Comparison of ENCODE assay signal across 32 cellular contexts in genomic region chr7:38507379-38507778, GRCh38.
"Had no signal": no experiment of that assay in that cellular context is flagged by ENCODE, and none has a peak within 500 bp of the region (broad histone marks: within the 10 kb centered on the region; RNA-seq: fewer than 3 reads in every experiment).

No MANE protein-coding gene starts in this region.

- DNase-seq: activated CD4-positive, alpha-beta T cell treated with anti-CD3 and anti-CD28 coated beads for 48 hours; activated CD4-positive, alpha-beta T cell treated with anti-CD3 and anti-CD28 coated beads, Interleukin-2, amount 50 U/mL, for 48 hours; activated CD8-positive, alpha-beta memory T cell treated with anti-CD3 and anti-CD28 coated beads for 24 hours; activated gamma-delta T cell; activated naive CD4-positive, alpha-beta T cell treated with anti-CD3 and anti-CD28 coated beads, Interleukin-2, amount 10 ng/mL, durations not matched to agents 7 days and 5 days; activated naive CD8-positive, alpha-beta T cell treated with anti-CD3 and anti-CD28 coated beads, Interleukin-2, amount 10 ng/mL, durations not matched to agents 7 days and 5 days; activated T-cell treated with anti-CD3 and anti-CD28 coated beads, Interleukin-2, amount 50 U/mL, for 1 hour; amygdala; central memory CD4-positive, alpha-beta T cell; endodermal cell; heart left ventricle; immature natural killer cell; kidney; midbrain; naive thymus-derived CD4-positive, alpha-beta T cell; pancreas; retina; small intestine; stimulated activated CD4-positive, alpha-beta T cell treated with anti-CD3 and anti-CD28 coated beads, Interleukin-1b, Interleukin-23, amount 100 ng/mL, for 48 hours; stimulated activated CD4-positive, alpha-beta T cell treated with anti-CD3 and anti-CD28 coated beads, Interleukin-4, amount 100 ng/mL, for 4 hours; stimulated activated CD8-positive, alpha-beta memory T cell treated with anti-CD3 and anti-CD28 coated beads, Interleukin-4, amount 100 ng/mL, for 48 hours; stimulated activated naive CD8-positive, alpha-beta T cell treated with anti-CD3 and anti-CD28 coated beads, Interleukin-15, amount 100 ng/mL, for 72 hours; substantia nigra; thyroid gland; upper lobe of right lung; WERI-Rb-1 had no signal

- H3K27me3 Mint-ChIP-seq: dendritic cell treated with granulocyte-macrophage colony-stimulating factor and Interleukin-4, amounts not matched to agents 40 ng/mL and 50 ng/mL, for 4 days; stimulated activated memory B cell treated with anti-CD40 and anti-IgM and Interleukin-4, amounts not matched to agents 10 μg/mL and 1 μg/mL and 100 μg/mL, for 72 hours had no signal

- H3K4me1 Mint-ChIP-seq: activated naive CD4-positive, alpha-beta T cell treated with anti-CD3 and anti-CD28 coated beads, Interleukin-2, amount 10 ng/mL, durations not matched to agents 7 days and 5 days; activated naive CD8-positive, alpha-beta T cell treated with anti-CD3 and anti-CD28 coated beads, Interleukin-2, amount 10 ng/mL, durations not matched to agents 7 days and 5 days; endodermal cell; immature natural killer cell; naive thymus-derived CD4-positive, alpha-beta T cell; stimulated activated memory B cell treated with anti-CD40 and anti-IgM and Interleukin-4, amounts not matched to agents 10 μg/mL and 1 μg/mL and 100 μg/mL, for 72 hours; stimulated activated naive CD8-positive, alpha-beta T cell treated with anti-CD3 and anti-CD28 coated beads, Interleukin-15, amount 100 ng/mL, for 72 hours had no signal

- ATAC-seq: activated CD4-positive, CD25-positive, alpha-beta regulatory T cell treated with anti-CD3 and anti-CD28 coated beads, Interleukin-2, amount 50 U/mL, for 24 hours; esophagus mucosa; naive thymus-derived CD4-positive, alpha-beta T cell; stimulated activated memory B cell treated with anti-CD40 and anti-IgM and Interleukin-4, amounts not matched to agents 10 μg/mL and 1 μg/mL and 100 μg/mL, for 72 hours; stimulated activated naive CD8-positive, alpha-beta T cell treated with anti-CD3 and anti-CD28 coated beads, Interleukin-15, amount 100 ng/mL, for 72 hours; upper lobe of right lung had no signal

- H3K27ac Mint-ChIP-seq: activated naive CD4-positive, alpha-beta T cell treated with anti-CD3 and anti-CD28 coated beads, Interleukin-2, amount 10 ng/mL, durations not matched to agents 7 days and 5 days; activated naive CD8-positive, alpha-beta T cell treated with anti-CD3 and anti-CD28 coated beads, Interleukin-2, amount 10 ng/mL, durations not matched to agents 7 days and 5 days; dendritic cell treated with granulocyte-macrophage colony-stimulating factor and Interleukin-4, amounts not matched to agents 40 ng/mL and 50 ng/mL, for 4 days; endodermal cell; immature natural killer cell; naive thymus-derived CD4-positive, alpha-beta T cell; stimulated activated memory B cell treated with anti-CD40 and anti-IgM and Interleukin-4, amounts not matched to agents 10 μg/mL and 1 μg/mL and 100 μg/mL, for 72 hours; stimulated activated naive CD8-positive, alpha-beta T cell treated with anti-CD3 and anti-CD28 coated beads, Interleukin-15, amount 100 ng/mL, for 72 hours had no signal

- H3K4me1 ChIP-seq: breast epithelium, heart left ventricle, pancreas, prostate gland, thyroid gland, upper lobe of right lung had no signal

- H3K9me3 Mint-ChIP-seq: activated naive CD4-positive, alpha-beta T cell treated with anti-CD3 and anti-CD28 coated beads, Interleukin-2, amount 10 ng/mL, durations not matched to agents 7 days and 5 days; activated naive CD8-positive, alpha-beta T cell treated with anti-CD3 and anti-CD28 coated beads, Interleukin-2, amount 10 ng/mL, durations not matched to agents 7 days and 5 days; dendritic cell treated with granulocyte-macrophage colony-stimulating factor and Interleukin-4, amounts not matched to agents 40 ng/mL and 50 ng/mL, for 4 days; endodermal cell; immature natural killer cell; stimulated activated memory B cell treated with anti-CD40 and anti-IgM and Interleukin-4, amounts not matched to agents 10 μg/mL and 1 μg/mL and 100 μg/mL, for 72 hours; stimulated activated naive CD8-positive, alpha-beta T cell treated with anti-CD3 and anti-CD28 coated beads, Interleukin-15, amount 100 ng/mL, for 72 hours had no signal

- H3K4me3 Mint-ChIP-seq: activated naive CD4-positive, alpha-beta T cell treated with anti-CD3 and anti-CD28 coated beads, Interleukin-2, amount 10 ng/mL, durations not matched to agents 7 days and 5 days; activated naive CD8-positive, alpha-beta T cell treated with anti-CD3 and anti-CD28 coated beads, Interleukin-2, amount 10 ng/mL, durations not matched to agents 7 days and 5 days; dendritic cell treated with granulocyte-macrophage colony-stimulating factor and Interleukin-4, amounts not matched to agents 40 ng/mL and 50 ng/mL, for 4 days; endodermal cell; immature natural killer cell; naive thymus-derived CD4-positive, alpha-beta T cell; stimulated activated memory B cell treated with anti-CD40 and anti-IgM and Interleukin-4, amounts not matched to agents 10 μg/mL and 1 μg/mL and 100 μg/mL, for 72 hours; stimulated activated naive CD8-positive, alpha-beta T cell treated with anti-CD3 and anti-CD28 coated beads, Interleukin-15, amount 100 ng/mL, for 72 hours had no signal

- H3K36me3 ChIP-seq: breast epithelium, heart left ventricle, pancreas, prostate gland, thyroid gland, upper lobe of right lung, WERI-Rb-1 had no signal

- H3K27me3 ChIP-seq: breast epithelium, heart left ventricle, pancreas, thyroid gland, upper lobe of right lung had no signal

- H3K27ac ChIP-seq: heart left ventricle, pancreas, prostate gland, thyroid gland, upper lobe of right lung, WERI-Rb-1 had no signal

- H3K9me3 ChIP-seq: breast epithelium, heart left ventricle, pancreas, prostate gland, thyroid gland, upper lobe of right lung had no signal

- H3K36me3 Mint-ChIP-seq: activated naive CD4-positive, alpha-beta T cell treated with anti-CD3 and anti-CD28 coated beads, Interleukin-2, amount 10 ng/mL, durations not matched to agents 7 days and 5 days; activated naive CD8-positive, alpha-beta T cell treated with anti-CD3 and anti-CD28 coated beads, Interleukin-2, amount 10 ng/mL, durations not matched to agents 7 days and 5 days; immature natural killer cell; naive thymus-derived CD4-positive, alpha-beta T cell; stimulated activated memory B cell treated with anti-CD40 and anti-IgM and Interleukin-4, amounts not matched to agents 10 μg/mL and 1 μg/mL and 100 μg/mL, for 72 hours had no signal

- H3K4me3 ChIP-seq: breast epithelium, heart left ventricle, pancreas, prostate gland, thyroid gland, upper lobe of right lung had no signal
